14 cellular contexts compared by ENCODE assay signal in genomic region chr4:150308824-150309472, GRCh38.
DNase-seq lines count a peak whose midpoint lies in the region; ATAC-seq, FAIRE-seq and TF ChIP-seq lines count a peak whose summit lies in the region.
"Had no signal": no experiment of that assay in that cellular context is flagged by ENCODE, and none has a peak within 500 bp of the region (broad histone marks: within the 10 kb centered on the region; RNA-seq: fewer than 3 reads in every experiment).

No MANE protein-coding gene starts in this region.

- TF ChIP-seq CTCF in AG10803 (conservative IDR thresholded peaks at IDR 0.05; ENCODE audit: low read length) (no peak), bronchial epithelial cell (IDR thresholded peaks at IDR 0.05; ENCODE audit: insufficient read depth, low read length, severe bottlenecking) (no peak), dorsolateral prefrontal cortex (IDR thresholded peaks at IDR 0.05 in 54 of 56, conservative IDR thresholded peaks at IDR 0.05 in 2 of 56; ENCODE audit: low read depth in 1 of 56, partially characterized antibody in 56 of 56) (no peak)

- ATAC-seq in left cardiac atrium (no peak), HG03354 (IDR thresholded peaks at IDR 0.05; ENCODE audit: poor library complexity, severe bottlenecking, unreplicated experiment) (no peak)
- ATAC-seq: left lung had no signal

- intact Hi-C loops in left cardiac atrium (cut with DNase I), result loop anchor here in 1 of 2 donors (10.0 kb wide), 1 partner anchor 556 kb away; no protein-coding TSS in a partner anchor
- intact Hi-C loops in dorsolateral prefrontal cortex (cut with DNase I), result no loop called here

- no peak for FAIRE-seq in bronchial epithelial cell (lab: Jason Lieb, UNC)

- H3K27me3 ChIP-seq in bronchial epithelial cell (ENCODE audit: control insufficient read depth, insufficient read depth, low read length) (no peaks in the 10 kb centered on the region), dorsolateral prefrontal cortex (no peaks in the 10 kb centered on the region)
- H3K27me3 ChIP-seq: left lung had no signal

- H3K27ac ChIP-seq in dorsolateral prefrontal cortex, result no peak overlapping the region
- H3K27ac ChIP-seq: left lung, WERI-Rb-1 had no signal

- no peaks in the 10 kb centered on the region for H3K36me3 ChIP-seq in bronchial epithelial cell (ENCODE audit: control insufficient read depth, insufficient read depth, low read length)
- H3K36me3 ChIP-seq: left lung, WERI-Rb-1 had no signal

- DNase-seq in AG10803 (ENCODE audit: low read depth), result peak; percentile 39
- DNase-seq in NCI-H226, result peak; percentile 58
- peak; percentile 83 for DNase-seq in bronchial epithelial cell (ENCODE audit: low read depth)
- peak; percentile 37 for DNase-seq in kidney glomerular epithelial cell (lab: John Stamatoyannopoulos, UW)
- DNase-seq in left cardiac atrium, result no peak
- no peak for DNase-seq in T-helper 9 cell
- no peak for DNase-seq in dorsolateral prefrontal cortex
- DNase-seq: activated naive CD4-positive, alpha-beta T cell treated with anti-CD3 and anti-CD28 coated beads, Interleukin-2, amount 50 U/mL, for 16 hours; Caco-2; GF-D8; left lung; NCI-H1694 treated with DMSO at 0.1 percent for 48 hours; WERI-Rb-1 had no signal

- H3K4me3 ChIP-seq in AG10803 (ENCODE audit: low read length) (no peak overlapping the region), bronchial epithelial cell (ENCODE audit: low read depth, low read length) (no peak overlapping the region), dorsolateral prefrontal cortex (no peak overlapping the region)
- H3K4me3 ChIP-seq: left lung had no signal

Comparison
In these comparisons a context has a peak if more than half of its experiments do, and no peak if none do; other contexts are left out.
1. DNase-seq: peak in AG10803 (single experiment), NCI-H226 (single experiment), bronchial epithelial cell (single experiment) and kidney glomerular epithelial cell (single experiment); none in left cardiac atrium (single experiment), T-helper 9 cell (single experiment) and dorsolateral prefrontal cortex (0 of 10).